Comparison of ENCODE assay signal across 8 cellular contexts in genomic region chr2:169694113-169694893, GRCh38. TPM values are rescaled to one million over a fixed set of nuclear protein-coding genes. Genes with fewer than 3 reads are reported as not detected.
DNase-seq lines count a peak whose midpoint lies in the region; ATAC-seq and TF ChIP-seq lines count a peak whose summit lies in the region.

A gene with protein sequence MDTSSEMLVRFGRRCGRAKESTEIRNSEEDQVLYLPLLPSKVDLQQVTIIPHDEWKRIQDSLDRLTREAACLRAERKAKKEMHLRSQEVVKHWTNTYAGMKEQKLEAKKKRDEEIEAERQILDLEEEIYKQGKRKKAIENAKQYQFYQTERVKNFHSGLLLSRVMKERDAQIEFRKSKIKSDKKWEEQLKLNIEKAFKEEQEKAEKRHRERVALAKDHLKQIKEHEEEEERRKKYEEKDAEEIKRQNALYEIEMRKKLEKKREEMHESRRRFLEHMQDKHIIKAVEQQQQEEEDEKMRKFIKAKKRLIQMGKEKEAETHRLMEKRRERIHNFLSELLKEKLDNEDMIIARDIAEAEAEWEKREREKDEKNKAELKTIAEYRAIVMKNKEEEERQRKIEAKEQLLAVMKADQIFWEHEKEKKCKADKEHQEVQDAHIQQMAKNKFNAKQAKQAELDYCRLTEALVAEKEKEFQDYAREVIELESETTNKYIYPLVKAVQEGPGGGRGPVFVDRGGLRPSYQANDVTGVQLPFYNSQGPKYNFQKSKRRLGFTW (minus strand): TSS chr2:169694405. CDS start chr2:169694327, 78 bp downstream.
Gene PHOSPHO2, plus strand, starts transcription at chr2:169694469. Its CDS starts 6,503 bp downstream, at chr2:169700972.

- intact Hi-C loops in mucosa of descending colon (cut with DNase I, micrococcal nuclease), result no loop called here

- peaks cover 2% of the 10 kb centered on the region for H3K36me3 Mint-ChIP-seq in IgD-negative memory B cell

- peaks cover 3% of the 10 kb centered on the region for H3K4me1 ChIP-seq in mucosa of descending colon (ENCODE audit: low read depth)

- H3K4me1 Mint-ChIP-seq in IgD-negative memory B cell, result peaks cover 7 to 18% (median 10%) of the 10 kb centered on the region in 3 donors

- peak within 1 kb of the TSS; percentile 99 to 100 (median 99) for H3K27ac Mint-ChIP-seq in IgD-negative memory B cell

- H3K4me3 ChIP-seq in epithelial cell of proximal tubule (ENCODE audit: low read depth, low read length) (peak within 1 kb of the TSS; percentile 71), mucosa of descending colon (peak within 1 kb of the TSS; percentile 44)

- DNase-seq in DMS153 (lab: John Stamatoyannopoulos, UW) (peak; percentile 93), OCI-M1 (lab: John Stamatoyannopoulos, UW) (peak; percentile 97), activated T-cell treated with anti-CD3 and anti-CD28 coated beads for 48 hours (ENCODE audit: low read depth) (peak; percentile 98), epithelial cell of proximal tubule (ENCODE audit: low read depth) (peak; percentile 55), mucosa of descending colon (peak; percentile 99 to 100 (median 100))
- DNase-seq in stimulated activated CD8-positive, alpha-beta memory T cell treated with anti-CD3 and anti-CD28 coated beads, Interleukin-4, amount 100 ng/mL, for 1 hour (ENCODE audit: low read depth in 2 of 2, low spot score in 1 of 2), result peak; percentile 98 to 99

- H3K27me3 Mint-ChIP-seq in IgD-negative memory B cell, result peaks cover 9% of the 10 kb centered on the region

- ATAC-seq in GM21576 (IDR thresholded peaks at IDR 0.05; ENCODE audit: unreplicated experiment), result peak; percentile 100
- ATAC-seq in mucosa of descending colon, result peak; percentile 99

- TF ChIP-seq CTCF in epithelial cell of proximal tubule (conservative IDR thresholded peaks at IDR 0.05; ENCODE audit: low read depth, low read length), result no peak
- no peak for TF ChIP-seq CTCF in mucosa of descending colon (IDR thresholded peaks at IDR 0.05)

- H3K36me3 ChIP-seq in mucosa of descending colon (ENCODE audit: low read depth), result no peaks in the 10 kb centered on the region

- peak within 1 kb of the TSS; percentile 94 to 98 (median 94) for H3K4me3 Mint-ChIP-seq in IgD-negative memory B cell

- peaks cover 2 to 14% (median 11%) of the 10 kb centered on the region in 3 donors for H3K9me3 Mint-ChIP-seq in IgD-negative memory B cell

- no peaks in the 10 kb centered on the region for H3K9me3 ChIP-seq in mucosa of descending colon

RNA-seq across cellular contexts. Expression of the first gene that starts in this region (rescaled TPM):
- not detected for polyA plus RNA-seq in IgD-negative memory B cell
- total RNA-seq in epithelial cell of proximal tubule, result 0.14 TPM in 1 of 2 replicates, not detected in the other
- total RNA-seq in mucosa of descending colon, result not detected

RNA-seq across cellular contexts. Expression of gene PHOSPHO2, which starts in this region (rescaled TPM):
- polyA plus RNA-seq in IgD-negative memory B cell, result 3.8 TPM
- 1.4 and 3.6 TPM in 2 replicates for total RNA-seq in epithelial cell of proximal tubule
- 10 to 100 TPM in 2 of 3 donors, 1 to 10 TPM in 1; 7.3 to 11.4 (median 10.7) TPM for total RNA-seq in mucosa of descending colon

Comparison
In these comparisons a context has a peak if more than half of its experiments do, and no peak if none do; other contexts are left out.
1. Peak in every context shown above with its lines: DNase-seq, ATAC-seq and H3K4me3 ChIP-seq.